1 cellular context compared by ENCODE assay signal in the genomic region with DNA sequence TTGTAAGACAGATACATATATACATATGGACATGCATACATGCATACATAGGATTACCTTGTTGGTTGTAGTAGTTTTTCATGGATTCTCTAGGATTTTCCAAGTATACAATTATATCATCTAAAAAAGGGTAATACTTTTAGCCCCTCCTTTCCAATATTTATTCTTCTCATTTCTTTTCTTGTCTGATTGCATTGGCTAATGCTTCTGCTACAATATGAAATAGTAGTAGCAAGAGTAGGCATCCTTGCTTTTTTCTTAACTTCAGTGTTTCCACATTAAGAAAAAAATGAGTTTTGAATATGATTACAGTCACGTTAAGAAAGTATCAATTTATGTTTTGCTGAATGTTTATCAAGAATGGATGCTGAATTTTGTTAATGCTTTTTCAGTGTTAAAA.
A peak's percentile ranks its signal among the peaks of the same experiment; 100 is the strongest.
TF ChIP-seq lines count a peak whose summit lies in the region.

No MANE protein-coding gene starts in this region.

TF ChIP-seq in HepG2, 621 proteins besides CTCF, POLR2A, EP300 and RAD21:
- TF ChIP-seq, protein P1, sequence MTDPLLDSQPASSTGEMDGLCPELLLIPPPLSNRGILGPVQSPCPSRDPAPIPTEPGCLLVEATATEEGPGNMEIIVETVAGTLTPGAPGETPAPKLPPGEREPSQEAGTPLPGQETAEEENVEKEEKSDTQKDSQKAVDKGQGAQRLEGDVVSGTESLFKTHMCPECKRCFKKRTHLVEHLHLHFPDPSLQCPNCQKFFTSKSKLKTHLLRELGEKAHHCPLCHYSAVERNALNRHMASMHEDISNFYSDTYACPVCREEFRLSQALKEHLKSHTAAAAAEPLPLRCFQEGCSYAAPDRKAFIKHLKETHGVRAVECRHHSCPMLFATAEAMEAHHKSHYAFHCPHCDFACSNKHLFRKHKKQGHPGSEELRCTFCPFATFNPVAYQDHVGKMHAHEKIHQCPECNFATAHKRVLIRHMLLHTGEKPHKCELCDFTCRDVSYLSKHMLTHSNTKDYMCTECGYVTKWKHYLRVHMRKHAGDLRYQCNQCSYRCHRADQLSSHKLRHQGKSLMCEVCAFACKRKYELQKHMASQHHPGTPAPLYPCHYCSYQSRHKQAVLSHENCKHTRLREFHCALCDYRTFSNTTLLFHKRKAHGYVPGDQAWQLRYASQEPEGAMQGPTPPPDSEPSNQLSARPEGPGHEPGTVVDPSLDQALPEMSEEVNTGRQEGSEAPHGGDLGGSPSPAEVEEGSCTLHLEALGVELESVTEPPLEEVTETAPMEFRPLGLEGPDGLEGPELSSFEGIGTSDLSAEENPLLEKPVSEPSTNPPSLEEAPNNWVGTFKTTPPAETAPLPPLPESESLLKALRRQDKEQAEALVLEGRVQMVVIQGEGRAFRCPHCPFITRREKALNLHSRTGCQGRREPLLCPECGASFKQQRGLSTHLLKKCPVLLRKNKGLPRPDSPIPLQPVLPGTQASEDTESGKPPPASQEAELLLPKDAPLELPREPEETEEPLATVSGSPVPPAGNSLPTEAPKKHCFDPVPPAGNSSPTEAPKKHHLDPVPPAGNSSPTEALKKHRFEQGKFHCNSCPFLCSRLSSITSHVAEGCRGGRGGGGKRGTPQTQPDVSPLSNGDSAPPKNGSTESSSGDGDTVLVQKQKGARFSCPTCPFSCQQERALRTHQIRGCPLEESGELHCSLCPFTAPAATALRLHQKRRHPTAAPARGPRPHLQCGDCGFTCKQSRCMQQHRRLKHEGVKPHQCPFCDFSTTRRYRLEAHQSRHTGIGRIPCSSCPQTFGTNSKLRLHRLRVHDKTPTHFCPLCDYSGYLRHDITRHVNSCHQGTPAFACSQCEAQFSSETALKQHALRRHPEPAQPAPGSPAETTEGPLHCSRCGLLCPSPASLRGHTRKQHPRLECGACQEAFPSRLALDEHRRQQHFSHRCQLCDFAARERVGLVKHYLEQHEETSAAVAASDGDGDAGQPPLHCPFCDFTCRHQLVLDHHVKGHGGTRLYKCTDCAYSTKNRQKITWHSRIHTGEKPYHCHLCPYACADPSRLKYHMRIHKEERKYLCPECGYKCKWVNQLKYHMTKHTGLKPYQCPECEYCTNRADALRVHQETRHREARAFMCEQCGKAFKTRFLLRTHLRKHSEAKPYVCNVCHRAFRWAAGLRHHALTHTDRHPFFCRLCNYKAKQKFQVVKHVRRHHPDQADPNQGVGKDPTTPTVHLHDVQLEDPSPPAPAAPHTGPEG (CRISPR knock-in tag; IDR thresholded peaks at IDR 0.05), result no peak
- TF ChIP-seq, protein P2, sequence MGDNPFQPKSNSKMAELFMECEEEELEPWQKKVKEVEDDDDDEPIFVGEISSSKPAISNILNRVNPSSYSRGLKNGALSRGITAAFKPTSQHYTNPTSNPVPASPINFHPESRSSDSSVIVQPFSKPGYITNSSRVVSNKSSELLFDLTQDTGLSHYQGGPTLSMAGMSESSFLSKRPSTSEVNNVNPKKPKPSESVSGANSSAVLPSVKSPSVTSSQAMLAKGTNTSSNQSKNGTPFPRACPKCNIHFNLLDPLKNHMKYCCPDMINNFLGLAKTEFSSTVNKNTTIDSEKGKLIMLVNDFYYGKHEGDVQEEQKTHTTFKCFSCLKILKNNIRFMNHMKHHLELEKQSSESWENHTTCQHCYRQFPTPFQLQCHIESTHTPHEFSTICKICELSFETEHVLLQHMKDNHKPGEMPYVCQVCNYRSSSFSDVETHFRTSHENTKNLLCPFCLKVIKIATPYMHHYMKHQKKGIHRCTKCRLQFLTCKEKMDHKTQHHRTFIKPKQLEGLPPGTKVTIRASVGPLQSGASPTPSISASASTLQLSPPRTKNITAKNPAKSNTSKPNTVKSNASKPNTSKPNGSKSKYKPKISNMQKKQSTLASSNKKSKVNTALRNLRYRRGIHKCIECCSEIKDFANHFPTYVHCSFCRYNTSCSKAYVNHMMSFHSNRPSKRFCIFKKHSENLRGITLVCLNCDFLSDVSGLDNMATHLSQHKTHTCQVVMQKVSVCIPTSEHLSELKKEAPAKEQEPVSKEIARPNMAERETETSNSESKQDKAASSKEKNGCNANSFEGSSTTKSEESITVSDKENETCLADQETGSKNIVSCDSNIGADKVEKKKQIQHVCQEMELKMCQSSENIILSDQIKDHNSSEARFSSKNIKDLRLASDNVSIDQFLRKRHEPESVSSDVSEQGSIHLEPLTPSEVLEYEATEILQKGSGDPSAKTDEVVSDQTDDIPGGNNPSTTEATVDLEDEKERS (CRISPR knock-in tag; IDR thresholded peaks at IDR 0.05), result peak; percentile 76; the same call in 1 of the 2 replicates
TF ChIP-seq in HepG2: peak in this region for 1.
